7 cellular contexts compared by ENCODE assay signal in the genomic region with DNA sequence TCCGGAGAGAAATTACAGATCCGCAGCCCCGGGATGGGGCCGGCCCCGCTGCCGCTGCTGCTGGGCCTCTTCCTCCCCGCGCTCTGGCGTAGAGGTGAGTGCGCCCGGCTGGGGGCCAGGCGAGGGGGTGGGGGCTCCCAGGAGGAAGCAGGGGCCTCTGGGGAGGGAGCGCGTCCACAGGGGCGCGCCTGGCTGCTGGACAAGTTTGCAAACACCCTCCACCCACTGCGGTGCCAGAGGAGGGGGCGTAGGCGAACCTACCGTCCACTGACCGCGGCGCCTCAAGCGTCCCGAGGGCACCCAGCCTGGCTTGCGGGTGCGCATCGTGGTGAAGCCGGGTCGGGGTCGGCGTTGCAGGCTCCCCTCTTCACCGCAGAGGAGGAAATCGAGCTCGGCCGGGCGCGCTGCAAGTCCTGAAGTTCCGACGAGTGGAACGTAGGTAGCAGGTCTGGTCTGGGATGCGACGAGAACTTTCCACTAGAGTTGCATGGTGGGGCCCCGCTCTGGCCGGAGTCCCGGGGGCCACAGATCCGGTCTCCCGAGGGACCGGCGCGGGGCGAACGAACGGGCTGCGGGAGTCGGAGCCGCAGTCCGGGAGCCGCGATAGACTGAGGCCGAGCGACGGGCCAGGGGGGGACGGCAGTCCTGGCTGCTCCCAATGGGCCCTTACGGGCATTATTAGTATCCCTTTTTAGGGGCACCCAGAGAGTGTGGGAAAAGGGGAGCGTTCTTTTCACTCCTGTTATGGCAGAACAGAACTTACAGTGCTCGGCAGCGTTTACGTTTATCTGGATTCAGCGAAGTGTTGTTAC. TPM values are rescaled to one million over a fixed set of nuclear protein-coding genes. Genes with fewer than 3 reads are reported as not detected.
DNase-seq lines count a peak whose midpoint lies in the region; ATAC-seq, FAIRE-seq and TF ChIP-seq lines count a peak whose summit lies in the region.

No MANE protein-coding gene starts in this region.

- no peaks in the 10 kb centered on the region for H3K9me3 ChIP-seq in OCI-LY1 (ENCODE audit: low read length)
- no peaks in the 10 kb centered on the region for H3K9me3 ChIP-seq in kidney (ENCODE audit: control insufficient read depth in 1 of 2, low read length in 2 of 2)

- H4K20me1 ChIP-seq in OCI-LY1 (ENCODE audit: insufficient read depth, low read length) = no peaks in the 10 kb centered on the region

- TF ChIP-seq CTCF in OCI-LY1 (IDR thresholded peaks at IDR 0.05; ENCODE audit: low read length) (no peak), kidney (IDR thresholded peaks at IDR 0.05; ENCODE audit: borderline replicate concordance, extremely low read depth, insufficient read depth) (no peak)

- H3K4me1 Mint-ChIP-seq in stimulated activated effector memory CD8-positive, alpha-beta T cell treated with anti-CD3 and anti-CD28 coated beads, Interleukin-12 subunit alpha, Interleukin-12 subunit beta, amount 100 ng/mL, for 72 hours = peaks cover 16% of the 10 kb centered on the region

- H3K9ac ChIP-seq in OCI-LY1 (ENCODE audit: low read length) = peak overlapping the region; percentile 36; the same call in 1 of the 2 replicates
- peak overlapping the region; percentile 35 to 37 for H3K9ac ChIP-seq in kidney (ENCODE audit: low read length in 2 of 2)

- peaks cover 20% of the 10 kb centered on the region for H3K4me1 ChIP-seq in OCI-LY1 (ENCODE audit: insufficient read depth, low read length, severe bottlenecking)
- peaks cover 17 to 29% of the 10 kb centered on the region in 2 donors for H3K4me1 ChIP-seq in kidney (ENCODE audit: control insufficient read depth in 1 of 2, insufficient read depth in 1 of 2, low read depth in 1 of 2, low read length in 2 of 2)

- H3K4me3 ChIP-seq in OCI-LY1 (ENCODE audit: low read depth, low read length, poor library complexity, severe bottlenecking) (peak overlapping the region; percentile 64), kidney (ENCODE audit: low read length in 2 of 2) (peak overlapping the region; percentile 60 to 71)

- no peaks in the 10 kb centered on the region for H3K79me2 ChIP-seq in OCI-LY1 (ENCODE audit: insufficient read depth, low read length)

- no peak overlapping the region for H2AFZ ChIP-seq in OCI-LY1 (ENCODE audit: low read length)

- no peak overlapping the region for H3K27ac Mint-ChIP-seq in stimulated activated effector memory CD8-positive, alpha-beta T cell treated with anti-CD3 and anti-CD28 coated beads, Interleukin-12 subunit alpha, Interleukin-12 subunit beta, amount 100 ng/mL, for 72 hours

- intact Hi-C loops in kidney (cut with DNase I) = loop anchor here (5.0 kb wide), 1 partner anchor 148 kb away; no protein-coding TSS in a partner anchor

- H3K4me2 ChIP-seq in OCI-LY1 (ENCODE audit: low read length) = peak overlapping the region; percentile 77

- ATAC-seq in GM19023 (IDR thresholded peaks at IDR 0.05; ENCODE audit: unreplicated experiment) = peak; percentile 27
- ATAC-seq in stimulated activated effector memory CD8-positive, alpha-beta T cell treated with anti-CD3 and anti-CD28 coated beads, Interleukin-12 subunit alpha, Interleukin-12 subunit beta, amount 100 ng/mL, for 72 hours = peak; percentile 31

- DNase-seq in astrocyte of the hippocampus (ENCODE audit: low read depth, low spot score) = peak; percentile 42
- no peak for DNase-seq in kidney
- DNase-seq in stimulated activated effector memory CD8-positive, alpha-beta T cell treated with anti-CD3 and anti-CD28 coated beads, Interleukin-12 subunit alpha, Interleukin-12 subunit beta, amount 100 ng/mL, for 72 hours (ENCODE audit: low spot score in 2 of 2) = peak; percentile 18 to 66
- no peak for DNase-seq in HuH-7 (ENCODE audit: low spot score)
- DNase-seq in cortex of kidney (lab: John Stamatoyannopoulos, UW) = no peak

- no peaks in the 10 kb centered on the region for H3K9me2 ChIP-seq in OCI-LY1 (ENCODE audit: low read depth, low read length)

- H3K27ac ChIP-seq in OCI-LY1 (ENCODE audit: low read depth, low read length, poor library complexity, severe bottlenecking) = no peak overlapping the region
- peak overlapping the region; percentile 82 to 88 for H3K27ac ChIP-seq in kidney (ENCODE audit: low read depth in 2 of 2, low read length in 2 of 2)

- no peaks in the 10 kb centered on the region for H3K9me3 Mint-ChIP-seq in stimulated activated effector memory CD8-positive, alpha-beta T cell treated with anti-CD3 and anti-CD28 coated beads, Interleukin-12 subunit alpha, Interleukin-12 subunit beta, amount 100 ng/mL, for 72 hours

- FAIRE-seq in kidney (lab: Jason Lieb, UNC) = no peak

- H3K36me3 ChIP-seq in OCI-LY1 (ENCODE audit: insufficient read depth, low read length) (no peaks in the 10 kb centered on the region), kidney (ENCODE audit: control insufficient read depth in 1 of 2, insufficient read depth in 2 of 2, low read length in 2 of 2) (no peaks in the 10 kb centered on the region)

- peaks cover 3% of the 10 kb centered on the region; the same call in 1 of the 2 replicates for H3K27me3 ChIP-seq in OCI-LY1 (ENCODE audit: insufficient read depth, low read length)

- peaks cover 4% of the 10 kb centered on the region; the same call in 1 of the 2 replicates for H3F3A ChIP-seq in OCI-LY1 (ENCODE audit: insufficient read depth, low read length)

- H3K4me3 Mint-ChIP-seq in stimulated activated effector memory CD8-positive, alpha-beta T cell treated with anti-CD3 and anti-CD28 coated beads, Interleukin-12 subunit alpha, Interleukin-12 subunit beta, amount 100 ng/mL, for 72 hours = peak overlapping the region; percentile 75

- H3K36me3 Mint-ChIP-seq in stimulated activated effector memory CD8-positive, alpha-beta T cell treated with anti-CD3 and anti-CD28 coated beads, Interleukin-12 subunit alpha, Interleukin-12 subunit beta, amount 100 ng/mL, for 72 hours = no peaks in the 10 kb centered on the region

RNA-seq across cellular contexts. Expression of a gene that starts 0.5 kb away (rescaled TPM):
- total RNA-seq in kidney = 32.2 TPM
- polyA plus RNA-seq in kidney (ENCODE audit: insufficient read depth, low read depth, low replicate concordance) = 9.2 TPM

RNA-seq across cellular contexts. Expression of a gene that starts 14.9 kb away (rescaled TPM):
- total RNA-seq in kidney = 33.2 TPM
- polyA plus RNA-seq in kidney (ENCODE audit: insufficient read depth, low read depth, low replicate concordance) = 5.8 TPM

Comparison
In these comparisons a context has a peak if more than half of its experiments do, and no peak if none do; other contexts are left out.
1. DNase-seq: peak in astrocyte of the hippocampus (single experiment) and stimulated activated effector memory CD8-positive, alpha-beta T cell treated with anti-CD3 and anti-CD28 coated beads, Interleukin-12 subunit alpha, Interleukin-12 subunit beta, amount 100 ng/mL, for 72 hours (2 of 2); none in kidney (single experiment), HuH-7 (single experiment) and cortex of kidney (single experiment).